In the genomic region with DNA sequence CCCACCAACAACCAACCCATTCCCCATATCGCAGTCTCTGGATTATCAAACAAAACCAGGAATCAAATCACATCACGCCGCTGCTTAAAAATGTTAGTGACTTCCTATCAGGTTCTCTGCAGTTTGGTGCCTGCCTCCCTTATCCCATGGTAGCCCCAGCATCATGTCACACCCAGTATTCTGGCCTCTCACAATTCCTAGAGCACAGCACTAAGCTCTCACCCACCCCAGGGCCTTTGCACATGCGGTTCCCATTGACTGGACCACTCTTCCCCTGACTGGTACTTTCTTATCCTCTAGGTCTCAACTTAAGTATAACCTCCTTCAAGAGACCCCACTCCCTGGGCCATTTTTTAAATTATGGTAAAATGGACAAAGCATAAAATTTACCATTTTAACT, we compare ENCODE assay signal across 1 cellular context.
TF ChIP-seq lines count a peak whose summit lies in the region.

No MANE protein-coding gene starts in this region.

TF ChIP-seq in GM12891, 5 proteins besides CTCF, POLR2A, EP300 and RAD21 (continued from another document):
- TF ChIP-seq TAF1 (IDR thresholded peaks at IDR 0.05; ENCODE audit: low read depth, low read length) (no peak), SPI1 (IDR thresholded peaks at IDR 0.05; ENCODE audit: low read depth, low read length) (no peak)
